8 cellular contexts compared by ENCODE assay signal in genomic region chr6:134123666-134124208, GRCh38.
A peak's percentile ranks its signal among the peaks of the same experiment; 100 is the strongest.
DNase-seq lines count a peak whose midpoint lies in the region; ATAC-seq, FAIRE-seq and TF ChIP-seq lines count a peak whose summit lies in the region.

No MANE protein-coding gene starts in this region.

- H3K4me3 Mint-ChIP-seq in astrocyte (ENCODE audit: unreplicated experiment) = no peak overlapping the region

- peak; percentile 71 for TF ChIP-seq CTCF in astrocyte (IDR thresholded peaks at IDR 0.05; ENCODE audit: insufficient read depth, low read depth, low read length)

- H3K27me3 ChIP-seq in astrocyte (ENCODE audit: insufficient read depth, low read length) = no peaks in the 10 kb centered on the region

- H3K27ac Mint-ChIP-seq in astrocyte (ENCODE audit: unreplicated experiment) = peak overlapping the region; percentile 72

- no peaks in the 10 kb centered on the region for H3K4me1 ChIP-seq in astrocyte (ENCODE audit: insufficient read depth, low read length)

- no peaks in the 10 kb centered on the region for H3K36me3 ChIP-seq in astrocyte (ENCODE audit: insufficient read depth, low read length)

- no peaks in the 10 kb centered on the region for H3K4me1 Mint-ChIP-seq in astrocyte (ENCODE audit: low read depth, unreplicated experiment)

- no peaks in the 10 kb centered on the region for H3K9me3 Mint-ChIP-seq in astrocyte (ENCODE audit: unreplicated experiment)

- H2AFZ ChIP-seq in astrocyte (ENCODE audit: low read depth, low read length) = no peak overlapping the region

- H3K79me2 ChIP-seq in astrocyte (ENCODE audit: insufficient read depth, low read length) = no peaks in the 10 kb centered on the region

- H3K4me2 ChIP-seq in astrocyte (ENCODE audit: low read length) = peak overlapping the region; percentile 16

- peak; percentile 20 for FAIRE-seq in astrocyte (lab: Jason Lieb, UNC)

- no peak overlapping the region for H3K27ac ChIP-seq in astrocyte (ENCODE audit: low read depth, low read length)

- no peaks in the 10 kb centered on the region for H3K36me3 Mint-ChIP-seq in astrocyte (ENCODE audit: low read depth, unreplicated experiment)

- H3K9me3 ChIP-seq in astrocyte (ENCODE audit: insufficient read depth, low read depth, low read length) = no peaks in the 10 kb centered on the region

- ATAC-seq in HG02885 (IDR thresholded peaks at IDR 0.05; ENCODE audit: poor library complexity, unreplicated experiment) (peak; percentile 59), GM18858 (IDR thresholded peaks at IDR 0.05; ENCODE audit: unreplicated experiment) (no peak)

- H3K9ac ChIP-seq in astrocyte (ENCODE audit: low read length) = no peak overlapping the region

- H4K20me1 ChIP-seq in astrocyte (ENCODE audit: insufficient read depth, low read length) = no peaks in the 10 kb centered on the region

- DNase-seq in NCI-H446 (lab: John Stamatoyannopoulos, UW) (peak; percentile 28 to 46), NCI-H446 treated with DMSO at 0.1 percent for 48 hours (lab: John Stamatoyannopoulos, UW) (no peak), NCI-H526 treated with DMSO at 0.1 percent for 48 hours (lab: John Stamatoyannopoulos, UW) (peak; percentile 19), astrocyte (ENCODE audit: low read depth) (peak; percentile 58), iPS-NIHi7 (ENCODE audit: extremely low spot score) (peak; percentile 26), superior temporal gyrus (ENCODE audit: extremely low spot score) (peak; percentile 87)

- H3K27me3 Mint-ChIP-seq in astrocyte (ENCODE audit: low read depth, unreplicated experiment) = no peaks in the 10 kb centered on the region

- H3K4me3 ChIP-seq in astrocyte (ENCODE audit: insufficient read depth, low read depth, low read length) = no peak overlapping the region
